ENCODE assay signal across 14 cellular contexts in genomic region chr1:77370588-77371306, GRCh38.
A peak's percentile ranks its signal among the peaks of the same experiment; 100 is the strongest.
DNase-seq lines count a peak whose midpoint lies in the region; FAIRE-seq and TF ChIP-seq lines count a peak whose summit lies in the region.
"Had no signal": no experiment of that assay in that cellular context is flagged by ENCODE, and none has a peak within 500 bp of the region (broad histone marks: within the 10 kb centered on the region; RNA-seq: fewer than 3 reads in every experiment).

No MANE protein-coding gene starts in this region.

- H3K4me1 ChIP-seq in smooth muscle cell (ENCODE audit: low read depth) (peaks cover 7% of the 10 kb centered on the region), SJCRH30 (no peaks in the 10 kb centered on the region)
- H3K4me1 ChIP-seq: prostate gland had no signal

- FAIRE-seq in H54 (lab: Jason Lieb, UNC) = peak; percentile 96
- FAIRE-seq: endometrium had no signal

- H3K27ac ChIP-seq in epithelial cell of prostate (peak overlapping the region; percentile 14), smooth muscle cell (ENCODE audit: low read depth) (peak overlapping the region; percentile 66), SJCRH30 (no peak overlapping the region), RWPE1 (no peak overlapping the region)
- H3K27ac ChIP-seq: prostate gland had no signal

- H3F3A ChIP-seq in smooth muscle cell (ENCODE audit: low read depth) = no peaks in the 10 kb centered on the region

- CTCF ChIA-PET in RWPE1 (lab: Yijun Ruan, JAX) = interaction anchor here (0.7 kb wide), 1 partner anchor 758 kb away, joined by 3 read pairs; no protein-coding TSS in a partner anchor

- no peaks in the 10 kb centered on the region for H3K27me3 ChIP-seq in smooth muscle cell (ENCODE audit: low read depth)
- no peaks in the 10 kb centered on the region for H3K27me3 ChIP-seq in SJCRH30

- H3K9me3 ChIP-seq in smooth muscle cell (replicated peaks; ENCODE audit: low read depth) (no peaks in the 10 kb centered on the region), SJCRH30 (replicated peaks) (no peaks in the 10 kb centered on the region)
- H3K9me3 ChIP-seq: prostate gland had no signal

- H3K36me3 ChIP-seq in smooth muscle cell (ENCODE audit: low read depth) = no peaks in the 10 kb centered on the region
- H3K36me3 ChIP-seq in SJCRH30 = no peaks in the 10 kb centered on the region
- H3K36me3 ChIP-seq: prostate gland had no signal

- WGBS in smooth muscle cell (ENCODE audit: low lambda C conversion rate) = 81% methylated on average over 2 of the region's 2 CpGs
- 78 to 89% methylated on average over 2 of the region's 2 CpGs for WGBS in lower leg skin, 2 donors

- TF ChIP-seq CTCF in smooth muscle cell (IDR thresholded peaks at IDR 0.05; ENCODE audit: borderline replicate concordance, insufficient read depth, poor library complexity, severe bottlenecking) (no peak), lower leg skin (IDR thresholded peaks at IDR 0.05) (no peak), RWPE1 (conservative IDR thresholded peaks at IDR 0.05; ENCODE audit: low read depth) (no peak)

- H3K79me2 ChIP-seq in smooth muscle cell (ENCODE audit: low read depth) = no peaks in the 10 kb centered on the region

- H3K4me3 ChIP-seq in smooth muscle cell (no peak overlapping the region), SJCRH30 (no peak overlapping the region), lower leg skin (ENCODE audit: low read depth, poor library complexity, severe bottlenecking) (no peak overlapping the region)
- H3K4me3 ChIP-seq: prostate gland had no signal

- intact Hi-C loops in lower leg skin (cut with DNase I; ENCODE audit: low total_unique reads) = no loop called here

- no peak overlapping the region for H3K4me2 ChIP-seq in smooth muscle cell

- H4K20me1 ChIP-seq in smooth muscle cell (ENCODE audit: low read depth) = no peaks in the 10 kb centered on the region

- POLR2A ChIA-PET in RWPE1 (lab: Yijun Ruan, JAX; ENCODE audit: low non-redundant PET) = no interaction called here

- H2AFZ ChIP-seq in smooth muscle cell (ENCODE audit: low read depth) = peak overlapping the region; percentile 11

- no peak for TF ChIP-seq POLR2A in H54 (IDR thresholded peaks at IDR 0.05; ENCODE audit: low read depth, low read length)
- no peak for TF ChIP-seq POLR2A in lower leg skin (IDR thresholded peaks at IDR 0.05)

- H3K9ac ChIP-seq in smooth muscle cell (ENCODE audit: low read depth) = no peak overlapping the region

- DNase-seq in H54 (ENCODE audit: insufficient read length, low spot score) = no peak
- peak; percentile 93 for DNase-seq in RPMI7951 (ENCODE audit: low read depth)
- peak; percentile 24 for DNase-seq in epithelial cell of prostate (ENCODE audit: low read depth, low spot score)
- DNase-seq in smooth muscle cell (lab: John Stamatoyannopoulos, UW; ENCODE audit: unreplicated experiment) = no peak
- no peak for DNase-seq in SJCRH30
- no peak for DNase-seq in occipital lobe (lab: John Stamatoyannopoulos, UW)
- DNase-seq in lower leg skin (ENCODE audit: low spot score in 2 of 2) = no peak
- no peak for DNase-seq in RWPE1 (ENCODE audit: low spot score)
- DNase-seq: activated T-cell treated with anti-CD3 and anti-CD28 coated beads, Interleukin-2, amount 50 U/mL, for 48 hours; left colon; NCI-H524 treated with DMSO at 0.1 percent for 48 hours; T-helper 1 cell had no signal

Comparison
In these comparisons a context has a peak if more than half of its experiments do, and no peak if none do; other contexts are left out.
1. DNase-seq: peak in RPMI7951 (single experiment) and epithelial cell of prostate (single experiment); none in H54 (single experiment), smooth muscle cell (single experiment), SJCRH30 (0 of 2), occipital lobe (single experiment), lower leg skin (0 of 2) and RWPE1 (single experiment).
2. H3K27ac ChIP-seq: peak in epithelial cell of prostate (single experiment) and smooth muscle cell (single experiment); none in SJCRH30 (single experiment) and RWPE1 (single experiment).